23 cellular contexts compared by ENCODE assay signal in the genomic region with DNA sequence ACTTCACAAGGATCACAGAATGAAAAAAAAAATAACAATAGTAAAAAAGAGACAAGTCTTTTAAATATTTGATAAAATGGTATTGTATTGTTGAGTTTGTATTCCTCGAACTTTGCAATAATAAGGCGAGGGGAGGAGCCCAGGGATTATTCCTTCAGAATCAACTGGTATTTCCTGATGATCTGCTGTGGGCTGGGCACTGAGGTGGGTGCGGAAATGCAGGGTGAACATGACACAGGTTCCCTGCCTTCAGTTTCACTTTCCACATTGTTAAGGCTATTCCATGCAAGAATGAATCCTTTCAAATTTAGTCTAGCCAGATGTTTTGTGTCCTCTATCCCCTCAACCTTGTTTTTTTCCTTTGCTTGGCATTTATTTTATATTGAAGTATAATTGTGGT. TPM values are rescaled to one million over a fixed set of nuclear protein-coding genes. Genes with fewer than 3 reads are reported as not detected.
DNase-seq lines count a peak whose midpoint lies in the region; ATAC-seq, FAIRE-seq and TF ChIP-seq lines count a peak whose summit lies in the region.
"Had no signal": no experiment of that assay in that cellular context is flagged by ENCODE, and none has a peak within 500 bp of the region (broad histone marks: within the 10 kb centered on the region; RNA-seq: fewer than 3 reads in every experiment).

No MANE protein-coding gene starts in this region.

- TF ChIP-seq RAD21 in A549 (conservative IDR thresholded peaks at IDR 0.05 in 1 of 2, IDR thresholded peaks at IDR 0.05 in 1 of 2) = no peak

- TF ChIP-seq CTCF in A549 (IDR thresholded peaks at IDR 0.05) = no peak
- no peak for TF ChIP-seq CTCF in bronchial epithelial cell (IDR thresholded peaks at IDR 0.05; ENCODE audit: insufficient read depth, low read length, severe bottlenecking)

- H3K4me3 ChIP-seq in A549 (no peak overlapping the region), bronchial epithelial cell (ENCODE audit: low read depth, low read length) (no peak overlapping the region)
- H3K4me3 ChIP-seq: SJCRH30 had no signal

- DNase-seq in A549 (ENCODE audit: low read depth in 1 of 2, low spot score in 1 of 2) (no peak), OCI-M1 (lab: John Stamatoyannopoulos, UW) (peak; percentile 24), bronchial epithelial cell (ENCODE audit: low read depth) (peak; percentile 13), kidney glomerular epithelial cell (lab: John Stamatoyannopoulos, UW) (peak; percentile 40), NCI-H2029 treated with DMSO at 0.1 percent for 48 hours (lab: John Stamatoyannopoulos, UW) (no peak), NOMO-1 treated with dmso at 0.1 percent for 144 hours (lab: John Stamatoyannopoulos, UW; ENCODE audit: unreplicated experiment) (no peak)
- no peak for DNase-seq in stimulated activated CD4-positive, alpha-beta T cell treated with anti-CD3 and anti-CD28 coated beads, Interleukin-15, amount 100 ng/mL, for 24 hours
- DNase-seq: Calu3; CD8-positive, alpha-beta memory T cell; DMS153; MV-4-11; NCI-H1694; NCI-H2081 treated with DMSO at 0.1 percent for 48 hours; NCI-H446; NCI-H526; SJCRH30 had no signal

- H3K27me3 ChIP-seq in bronchial epithelial cell (ENCODE audit: control insufficient read depth, insufficient read depth, low read length) = no peaks in the 10 kb centered on the region
- H3K27me3 ChIP-seq: SJCRH30 had no signal

- no peak for TF ChIP-seq POLR2A in A549 (IDR thresholded peaks at IDR 0.05; ENCODE audit: low read length)

- H3K27ac ChIP-seq in A549 = peak overlapping the region in 1 of 2 experiments; percentile 54; a peak in 2 of 6 replicates
- H3K27ac ChIP-seq: C4-2B, HL-60, KMS-11, SJCRH30 had no signal

- FAIRE-seq in A549 (lab: Jason Lieb, UNC) = no peak
- FAIRE-seq in bronchial epithelial cell (lab: Jason Lieb, UNC) = no peak
- FAIRE-seq: G401.6, H54 had no signal

- peaks cover 1% of the 10 kb centered on the region for H3K36me3 ChIP-seq in bronchial epithelial cell (ENCODE audit: control insufficient read depth, insufficient read depth, low read length)

- peak overlapping the region; percentile 39; the same call in 2 of the 3 replicates for H3K4me2 ChIP-seq in A549
- H3K4me2 ChIP-seq: KMS-11 had no signal

- POLR2A ChIA-PET in A549 (lab: Yijun Ruan, JAX) = no interaction called here

- peaks cover 31% of the 10 kb centered on the region for H3K4me1 ChIP-seq in A549

- WGBS in A549 (ENCODE audit: missing lambda C conversion rate) = 82% methylated on average over 3 of the region's 3 CpGs

- CTCF ChIA-PET in A549 (lab: Yijun Ruan, JAX) = interaction anchor here (0.6 to 1.2 kb wide), 2 partner anchors 20 to 146 kb away, joined by 3 read pairs; no protein-coding TSS in a partner anchor

- no peak for TF ChIP-seq EP300 in A549 (IDR thresholded peaks at IDR 0.05)

- ATAC-seq in A549 = no peak
- ATAC-seq in HG02571 (IDR thresholded peaks at IDR 0.05; ENCODE audit: unreplicated experiment) = no peak
- ATAC-seq: Panc1 had no signal

- H3K9me3 ChIP-seq in A549 = no peaks in the 10 kb centered on the region
- H3K9me3 ChIP-seq: SJCRH30 had no signal

TF ChIP-seq in A549, 52 proteins besides CTCF, POLR2A, EP300 and RAD21:
- no peak for TF ChIP-seq NPAS2 (CRISPR knock-in tag; IDR thresholded peaks at IDR 0.05; ENCODE audit: borderline replicate concordance)
- TF ChIP-seq CEBPB (IDR thresholded peaks at IDR 0.05) = no peak
- no peak for TF ChIP-seq KDM1A (IDR thresholded peaks at IDR 0.05; ENCODE audit: low read depth)
- TF ChIP-seq HOXA7 (CRISPR knock-in tag; IDR thresholded peaks at IDR 0.05) = no peak
- TF ChIP-seq, protein P1, sequence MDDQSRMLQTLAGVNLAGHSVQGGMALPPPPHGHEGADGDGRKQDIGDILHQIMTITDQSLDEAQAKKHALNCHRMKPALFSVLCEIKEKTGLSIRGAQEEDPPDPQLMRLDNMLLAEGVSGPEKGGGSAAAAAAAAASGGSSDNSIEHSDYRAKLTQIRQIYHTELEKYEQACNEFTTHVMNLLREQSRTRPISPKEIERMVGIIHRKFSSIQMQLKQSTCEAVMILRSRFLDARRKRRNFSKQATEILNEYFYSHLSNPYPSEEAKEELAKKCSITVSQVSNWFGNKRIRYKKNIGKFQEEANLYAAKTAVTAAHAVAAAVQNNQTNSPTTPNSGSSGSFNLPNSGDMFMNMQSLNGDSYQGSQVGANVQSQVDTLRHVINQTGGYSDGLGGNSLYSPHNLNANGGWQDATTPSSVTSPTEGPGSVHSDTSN (IDR thresholded peaks at IDR 0.05) = no peak
- TF ChIP-seq CBX8 (IDR thresholded peaks at IDR 0.05) = no peak
- TF ChIP-seq, protein P2, sequence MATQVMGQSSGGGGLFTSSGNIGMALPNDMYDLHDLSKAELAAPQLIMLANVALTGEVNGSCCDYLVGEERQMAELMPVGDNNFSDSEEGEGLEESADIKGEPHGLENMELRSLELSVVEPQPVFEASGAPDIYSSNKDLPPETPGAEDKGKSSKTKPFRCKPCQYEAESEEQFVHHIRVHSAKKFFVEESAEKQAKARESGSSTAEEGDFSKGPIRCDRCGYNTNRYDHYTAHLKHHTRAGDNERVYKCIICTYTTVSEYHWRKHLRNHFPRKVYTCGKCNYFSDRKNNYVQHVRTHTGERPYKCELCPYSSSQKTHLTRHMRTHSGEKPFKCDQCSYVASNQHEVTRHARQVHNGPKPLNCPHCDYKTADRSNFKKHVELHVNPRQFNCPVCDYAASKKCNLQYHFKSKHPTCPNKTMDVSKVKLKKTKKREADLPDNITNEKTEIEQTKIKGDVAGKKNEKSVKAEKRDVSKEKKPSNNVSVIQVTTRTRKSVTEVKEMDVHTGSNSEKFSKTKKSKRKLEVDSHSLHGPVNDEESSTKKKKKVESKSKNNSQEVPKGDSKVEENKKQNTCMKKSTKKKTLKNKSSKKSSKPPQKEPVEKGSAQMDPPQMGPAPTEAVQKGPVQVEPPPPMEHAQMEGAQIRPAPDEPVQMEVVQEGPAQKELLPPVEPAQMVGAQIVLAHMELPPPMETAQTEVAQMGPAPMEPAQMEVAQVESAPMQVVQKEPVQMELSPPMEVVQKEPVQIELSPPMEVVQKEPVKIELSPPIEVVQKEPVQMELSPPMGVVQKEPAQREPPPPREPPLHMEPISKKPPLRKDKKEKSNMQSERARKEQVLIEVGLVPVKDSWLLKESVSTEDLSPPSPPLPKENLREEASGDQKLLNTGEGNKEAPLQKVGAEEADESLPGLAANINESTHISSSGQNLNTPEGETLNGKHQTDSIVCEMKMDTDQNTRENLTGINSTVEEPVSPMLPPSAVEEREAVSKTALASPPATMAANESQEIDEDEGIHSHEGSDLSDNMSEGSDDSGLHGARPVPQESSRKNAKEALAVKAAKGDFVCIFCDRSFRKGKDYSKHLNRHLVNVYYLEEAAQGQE (IDR thresholded peaks at IDR 0.05) = no peak
- TF ChIP-seq SMC3 (IDR thresholded peaks at IDR 0.05) = no peak

RNA-seq across cellular contexts. Expression of a gene that starts 2.1 kb away (rescaled TPM):
- 724 and 890 TPM in 2 replicates for polyA plus RNA-seq in A549 (2011; rRNA removed)
- 279 and 369 TPM in 2 replicates for polyA plus RNA-seq in A549 (2012; cell fraction: cytosol; rRNA removed)
- 144 and 250 TPM in 2 replicates for polyA plus RNA-seq in A549 (2012; cell fraction: nucleus; rRNA removed)
- polyA plus RNA-seq in A549 (2017; fragmentation: RNase III; extraction: RNeasy Plus Mini Kit Qiagen cat#74134 plus additional on column Dnase treatment) = 436 to 478 TPM (median 451 TPM) in 3 replicates
- polyA minus RNA-seq in A549 (2011; rRNA and poly(A)+ RNA removed) = 147 and 148 TPM in 2 replicates
- total RNA-seq in bronchial epithelial cell = 326 and 500 TPM in 2 replicates

Comparison
In these comparisons a context has a peak if more than half of its experiments do, and no peak if none do; other contexts are left out.
1. DNase-seq: peak in OCI-M1 (single experiment), bronchial epithelial cell (single experiment) and kidney glomerular epithelial cell (single experiment); none in A549 (0 of 2), NCI-H2029 treated with DMSO at 0.1 percent for 48 hours (single experiment), NOMO-1 treated with dmso at 0.1 percent for 144 hours (single experiment) and stimulated activated CD4-positive, alpha-beta T cell treated with anti-CD3 and anti-CD28 coated beads, Interleukin-15, amount 100 ng/mL, for 24 hours (single experiment).